1 cellular context compared by ENCODE assay signal in the genomic region with DNA sequence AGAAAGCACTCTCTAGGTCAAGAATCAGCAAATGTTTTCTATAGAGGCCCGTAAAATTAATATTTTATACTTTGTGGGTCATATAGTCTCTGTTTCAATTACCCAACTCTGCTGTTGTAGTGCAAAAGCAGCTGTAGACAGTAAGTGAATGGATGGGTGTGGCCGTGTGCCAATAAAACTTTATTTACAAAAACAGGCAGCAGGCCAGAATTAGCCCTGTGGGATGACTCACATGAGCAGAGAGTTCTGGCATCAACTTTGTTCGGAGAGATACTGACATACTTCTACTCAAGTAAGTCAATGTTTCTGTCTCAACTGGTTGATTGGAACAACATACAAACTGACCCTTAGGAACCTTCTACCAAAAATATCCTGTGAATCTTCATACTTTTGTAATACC.
TF ChIP-seq lines count a peak whose summit lies in the region.

No MANE protein-coding gene starts in this region.

TF ChIP-seq in HepG2, 621 proteins besides CTCF, POLR2A, EP300 and RAD21:
- TF ChIP-seq, protein P1, sequence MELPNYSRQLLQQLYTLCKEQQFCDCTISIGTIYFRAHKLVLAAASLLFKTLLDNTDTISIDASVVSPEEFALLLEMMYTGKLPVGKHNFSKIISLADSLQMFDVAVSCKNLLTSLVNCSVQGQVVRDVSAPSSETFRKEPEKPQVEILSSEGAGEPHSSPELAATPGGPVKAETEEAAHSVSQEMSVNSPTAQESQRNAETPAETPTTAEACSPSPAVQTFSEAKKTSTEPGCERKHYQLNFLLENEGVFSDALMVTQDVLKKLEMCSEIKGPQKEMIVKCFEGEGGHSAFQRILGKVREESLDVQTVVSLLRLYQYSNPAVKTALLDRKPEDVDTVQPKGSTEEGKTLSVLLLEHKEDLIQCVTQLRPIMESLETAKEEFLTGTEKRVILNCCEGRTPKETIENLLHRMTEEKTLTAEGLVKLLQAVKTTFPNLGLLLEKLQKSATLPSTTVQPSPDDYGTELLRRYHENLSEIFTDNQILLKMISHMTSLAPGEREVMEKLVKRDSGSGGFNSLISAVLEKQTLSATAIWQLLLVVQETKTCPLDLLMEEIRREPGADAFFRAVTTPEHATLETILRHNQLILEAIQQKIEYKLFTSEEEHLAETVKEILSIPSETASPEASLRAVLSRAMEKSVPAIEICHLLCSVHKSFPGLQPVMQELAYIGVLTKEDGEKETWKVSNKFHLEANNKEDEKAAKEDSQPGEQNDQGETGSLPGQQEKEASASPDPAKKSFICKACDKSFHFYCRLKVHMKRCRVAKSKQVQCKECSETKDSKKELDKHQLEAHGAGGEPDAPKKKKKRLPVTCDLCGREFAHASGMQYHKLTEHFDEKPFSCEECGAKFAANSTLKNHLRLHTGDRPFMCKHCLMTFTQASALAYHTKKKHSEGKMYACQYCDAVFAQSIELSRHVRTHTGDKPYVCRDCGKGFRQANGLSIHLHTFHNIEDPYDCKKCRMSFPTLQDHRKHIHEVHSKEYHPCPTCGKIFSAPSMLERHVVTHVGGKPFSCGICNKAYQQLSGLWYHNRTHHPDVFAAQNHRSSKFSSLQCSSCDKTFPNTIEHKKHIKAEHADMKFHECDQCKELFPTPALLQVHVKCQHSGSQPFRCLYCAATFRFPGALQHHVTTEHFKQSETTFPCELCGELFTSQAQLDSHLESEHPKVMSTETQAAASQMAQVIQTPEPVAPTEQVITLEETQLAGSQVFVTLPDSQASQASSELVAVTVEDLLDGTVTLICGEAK (IDR thresholded peaks at IDR 0.05), result peak; percentile 92
- TF ChIP-seq, protein P1 (CRISPR knock-in tag; IDR thresholded peaks at IDR 0.05), result peak; percentile 99
- no peak for TF ChIP-seq ZFP37 (CRISPR knock-in tag; IDR thresholded peaks at IDR 0.05; ENCODE audit: borderline replicate concordance)
- TF ChIP-seq KLF12 (CRISPR knock-in tag; IDR thresholded peaks at IDR 0.05; ENCODE audit: borderline replicate concordance), result peak; percentile 31; the same call in 1 of the 2 replicates
- peak; percentile 38; the same call in 1 of the 2 replicates for TF ChIP-seq FOSL2 (CRISPR knock-in tag; IDR thresholded peaks at IDR 0.05)
- TF ChIP-seq HNF4G (IDR thresholded peaks at IDR 0.05; ENCODE audit: borderline replicate concordance, low read depth, low read length), result 0 out of 2 replicates have a peak, but pooled peaks have one; percentile 12
- TF ChIP-seq HNF4G (CRISPR knock-in tag; IDR thresholded peaks at IDR 0.05; ENCODE audit: borderline replicate concordance, low read depth), result no peak
- no peak for TF ChIP-seq GATA4 (IDR thresholded peaks at IDR 0.05; ENCODE audit: borderline replicate concordance, low read depth)
TF ChIP-seq in HepG2: peak in this region for 4.
